30 cellular contexts compared by ENCODE assay signal in the genomic region with DNA sequence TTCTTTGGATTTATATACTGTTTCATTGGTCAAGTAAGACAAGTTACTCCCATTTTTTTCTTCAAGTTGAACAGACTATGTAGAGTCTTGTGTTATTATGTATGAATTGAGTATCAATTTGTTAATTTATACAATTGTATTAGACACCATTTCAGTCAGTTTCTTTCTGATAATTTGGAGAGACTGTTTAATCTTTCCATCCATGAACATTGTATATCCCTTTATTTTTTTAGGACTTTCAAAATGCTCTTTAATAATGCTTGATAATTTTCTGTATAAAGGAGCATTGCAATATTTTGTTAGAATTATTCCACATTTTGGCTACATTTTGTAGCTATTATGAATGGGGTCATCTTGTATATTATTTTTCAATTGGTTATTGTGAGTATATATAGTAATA.
"Had no signal": no experiment of that assay in that cellular context is flagged by ENCODE, and none has a peak within 500 bp of the region (broad histone marks: within the 10 kb centered on the region; RNA-seq: fewer than 3 reads in every experiment).

No MANE protein-coding gene starts in this region.

- H3K4me3 ChIP-seq: adrenal gland, ascending aorta, body of pancreas, breast epithelium, cardiac muscle cell had no signal

- H3K27ac ChIP-seq: adrenal gland, ascending aorta, body of pancreas, brain microvascular endothelial cell, breast epithelium, cardiac muscle cell had no signal

- H3K4me1 ChIP-seq: ascending aorta, body of pancreas, breast epithelium had no signal

- ATAC-seq: activated naive CD4-positive, alpha-beta T cell treated with anti-CD3 and anti-CD28 coated beads, Interleukin-2, amount 50 U/mL, for 72 hours; activated naive CD8-positive, alpha-beta T cell treated with anti-CD3 and anti-CD28 coated beads, Interleukin-2, amount 50 U/mL, for 24 hours; activated T-cell treated with anti-CD3 and anti-CD28 coated beads, Interleukin-2, amount 50 U/mL, for 4 hours; activated T-cell treated with anti-CD3 and anti-CD28 coated beads, Interleukin-2, amount 50 U/mL, for 72 hours; activated T-helper 17 cell treated with anti-CD3 and anti-CD28 coated beads, Interleukin-2, amount 50 U/mL, for 72 hours; body of pancreas had no signal

- H3K9me3 ChIP-seq: adrenal gland, ascending aorta, body of pancreas, breast epithelium had no signal

- H3K36me3 ChIP-seq: adrenal gland, ascending aorta, brain microvascular endothelial cell, breast epithelium, cardiac muscle cell had no signal

- DNase-seq: activated effector memory CD4-positive, alpha-beta T cell treated with anti-CD3 and anti-CD28 coated beads, Interleukin-2, amount 50 U/mL, for 16 hours; activated effector memory CD4-positive, alpha-beta T cell treated with Interleukin-2 at 50 U/mL for 16 hours; activated gamma-delta T cell; activated gamma-delta T cell treated with Interleukin-2 at 50 U/mL for 16 hours; activated naive CD4-positive, alpha-beta T cell; activated naive CD4-positive, alpha-beta T cell treated with anti-CD3 and anti-CD28 coated beads for 36 hours; activated naive CD4-positive, alpha-beta T cell treated with anti-CD3 and anti-CD28 coated beads, Interleukin-2, amount 10 ng/mL, durations not matched to agents 7 days and 5 days; activated naive CD4-positive, alpha-beta T cell treated with anti-CD3 and anti-CD28 coated beads, Interleukin-2, amount 50 U/mL, for 16 hours; activated naive CD4-positive, alpha-beta T cell treated with Interleukin-2 at 50 U/mL for 16 hours; activated naive CD8-positive, alpha-beta T cell treated with anti-CD3 and anti-CD28 coated beads for 36 hours; activated naive CD8-positive, alpha-beta T cell treated with anti-CD3 and anti-CD28 coated beads, Interleukin-2, amount 10 ng/mL, durations not matched to agents 7 days and 5 days; activated naive CD8-positive, alpha-beta T cell treated with anti-CD3 and anti-CD28 coated beads, Interleukin-2, amount 50 U/mL, for 24 hours; activated T-cell treated with anti-CD3 and anti-CD28 coated beads, Interleukin-2, amount 50 U/mL, for 4 hours; activated T-cell treated with anti-CD3 and anti-CD28 coated beads, Interleukin-2, amount 50 U/mL, for 48 hours; activated T-cell treated with anti-CD3 and anti-CD28 coated beads, Interleukin-2, amount 50 U/mL, for 72 hours; adrenal gland; amniotic stem cell; amygdala; anterior cingulate cortex; aorta; body of pancreas; brain microvascular endothelial cell; caudate nucleus; central memory CD4-positive, alpha-beta T cell; cerebellar nuclear complex had no signal

- H3K27me3 ChIP-seq: adrenal gland, ascending aorta, body of pancreas, brain microvascular endothelial cell, breast epithelium, cardiac muscle cell had no signal
